In genomic region chrX:147935156-147935758, GRCh38 we compare ENCODE assay signal across 26 cellular contexts. TPM values are rescaled to one million over a fixed set of nuclear protein-coding genes. Genes with fewer than 3 reads are reported as not detected.
"Had no signal": no experiment of that assay in that cellular context is flagged by ENCODE, and none has a peak within 500 bp of the region (broad histone marks: within the 10 kb centered on the region; RNA-seq: fewer than 3 reads in every experiment).

No MANE protein-coding gene starts in this region.

- ATAC-seq: HepG2 had no signal

- H3K27ac ChIP-seq: SJSA1, SK-N-MC had no signal

- H3K27me3 ChIP-seq: MG63, SJSA1 had no signal

- H3K9me3 ChIP-seq: MG63, SJSA1 had no signal

- DNase-seq: IMR-90, Karpas-422, KG1, MG63, NCI-H1092, NCI-H1105 treated with DMSO at 0.1 percent for 48 hours, NCI-H1417 treated with DMSO at 0.1 percent for 48 hours, NCI-H146, NCI-H1694 treated with DMSO at 0.1 percent for 48 hours, NCI-H1930, NCI-H2081, NCI-H2107, NCI-H2227 treated with DMSO at 0.1 percent for 48 hours, NCI-H446, NCI-H510A, NCI-H524 treated with DMSO at 0.1 percent for 48 hours, NCI-H69, NCI-H774, Right ventricle myocardium superior, RPMI8226, SIG-M5 had no signal

- H3K4me3 ChIP-seq: MG63, SJSA1, SK-N-MC had no signal

- FAIRE-seq: HepG2, RCC 7860 had no signal

- H3K4me1 ChIP-seq: SJSA1 had no signal

RNA-seq across cellular contexts. Expression of gene FMR1NB, which starts 45.9 kb away (rescaled TPM):
- total RNA-seq: HepG2, HT1080, IMR-90, Right ventricle myocardium superior, SJSA1 had no signal
- polyA plus RNA-seq: HepG2, IMR-90 had no signal
